17 cellular contexts compared by ENCODE assay signal in the genomic region with DNA sequence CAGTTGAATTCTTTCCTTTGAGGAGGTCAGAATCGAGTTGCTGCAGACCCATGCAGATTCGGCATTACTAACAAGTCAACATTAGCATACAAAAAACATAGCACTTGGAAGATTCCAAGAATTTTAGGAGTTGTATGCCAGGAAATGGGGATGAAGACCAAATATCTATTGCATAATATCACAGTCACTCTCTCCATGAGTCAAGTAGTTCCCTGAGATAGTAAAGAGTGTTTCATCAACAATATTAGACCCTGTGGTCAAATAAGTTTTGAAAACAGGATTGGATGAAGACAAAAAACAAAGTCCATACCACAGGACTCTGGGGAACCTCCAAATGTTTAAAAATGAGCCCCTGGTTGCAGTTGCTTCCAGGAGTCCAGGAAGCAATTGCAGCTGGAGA. TPM values are rescaled to one million over a fixed set of nuclear protein-coding genes. Genes with fewer than 3 reads are reported as not detected.
DNase-seq lines count a peak whose midpoint lies in the region; ATAC-seq and TF ChIP-seq lines count a peak whose summit lies in the region.
"Had no signal": no experiment of that assay in that cellular context is flagged by ENCODE, and none has a peak within 500 bp of the region (broad histone marks: within the 10 kb centered on the region; RNA-seq: fewer than 3 reads in every experiment).

No MANE protein-coding gene starts in this region.

- 79 to 80% methylated on average over 2 of the region's 2 CpGs for WGBS in sigmoid colon, 2 donors

- H3K36me3 ChIP-seq in sigmoid colon: no peaks in the 10 kb centered on the region
- H3K36me3 ChIP-seq: pancreas, thyroid gland had no signal

- no peak overlapping the region for H3K4me3 ChIP-seq in sigmoid colon
- H3K4me3 ChIP-seq: GM12878, pancreas, thyroid gland had no signal

- H3K4me1 ChIP-seq in sigmoid colon: peaks cover 0 to 17% (median 12%) of the 10 kb centered on the region in 4 donors
- H3K4me1 ChIP-seq: Caco-2, pancreas had no signal

- DNase-seq in GM04503 (ENCODE audit: low read depth) (peak; percentile 79), astrocyte of the hippocampus (ENCODE audit: low read depth, low spot score) (peak; percentile 31), Right ventricle myocardium inferior (ENCODE audit: missing footprints) (no peak), sigmoid colon (no peak), iPS-NIHi7 (ENCODE audit: extremely low spot score) (no peak), NCI-H345 treated with DMSO at 0.1 percent for 48 hours (lab: John Stamatoyannopoulos, UW; ENCODE audit: unreplicated experiment) (no peak), GM13976 (ENCODE audit: low spot score) (no peak)
- DNase-seq: activated CD8-positive, alpha-beta T cell treated with anti-CD3 and anti-CD28 coated beads, Interleukin-2, amount 10 ng/mL, durations not matched to agents 7 days and 5 days; Caco-2; kidney glomerular epithelial cell; NK-92 treated with Interleukin-12 subunit alpha and Interleukin-12 subunit beta, amount 100 ng/mL, for 24 hours; pancreas; stimulated activated CD4-positive, alpha-beta T cell treated with anti-CD3 and anti-CD28 coated beads, Interleukin-4, amount 100 ng/mL, for 4 hours; T-helper 17 cell; thyroid gland had no signal

- TF ChIP-seq POLR2A in sigmoid colon (IDR thresholded peaks at IDR 0.05): no peak

- ATAC-seq in Right ventricle myocardium inferior (peak; percentile 82), HG03039 (IDR thresholded peaks at IDR 0.05; ENCODE audit: unreplicated experiment) (no peak)
- ATAC-seq: activated CD8-positive, alpha-beta T cell treated with anti-CD3 and anti-CD28 coated beads, Interleukin-2, amount 10 ng/mL, durations not matched to agents 7 days and 5 days; GM12878; T-helper 17 cell had no signal

- intact Hi-C loops in Right ventricle myocardium inferior (cut with DNase I) (no loop called here), sigmoid colon (cut with DNase I) (no loop called here)

- H3K27me3 ChIP-seq in sigmoid colon: no peaks in the 10 kb centered on the region
- H3K27me3 ChIP-seq: pancreas, thyroid gland had no signal

- in situ Hi-C loops in GM13976 (cut with MboI; ENCODE audit: low sequenced_read_pairs, unreplicated experiment): no loop called here

- no peak for TF ChIP-seq EP300 in sigmoid colon (IDR thresholded peaks at IDR 0.05)

- H3K27ac ChIP-seq in sigmoid colon: peak overlapping the region; percentile 24 to 64 (median 52)
- H3K27ac ChIP-seq: pancreas had no signal

- no peaks in the 10 kb centered on the region for H3K9me3 ChIP-seq in sigmoid colon
- H3K9me3 ChIP-seq: Caco-2, pancreas, thyroid gland had no signal

- TF ChIP-seq CTCF in sigmoid colon (IDR thresholded peaks at IDR 0.05) (no peak), GM13976 (IDR thresholded peaks at IDR 0.05; ENCODE audit: borderline replicate concordance, control extremely low read depth, extremely low read depth, insufficient read depth, missing control alignments) (no peak)

RNA-seq across cellular contexts. Expression of a gene that starts 11.0 kb away (rescaled TPM):
- 107 TPM for total RNA-seq in Right ventricle myocardium inferior
- 100 to 1,000 TPM in 1 of 4 donors, 10 to 100 TPM in 3; 72.1 to 115 (median 79.2) TPM for total RNA-seq in sigmoid colon
- 10 to 100 TPM in 1 of 3 donors, 1 to 10 TPM in 2; 8.4 to 15.0 (median 9.9) TPM for polyA plus RNA-seq in sigmoid colon

RNA-seq across cellular contexts. Expression of a gene that starts 20.6 kb away (rescaled TPM):
- total RNA-seq in Right ventricle myocardium inferior (not detected), sigmoid colon (under 1 TPM in 1 of 4 donors, not detected in 3; under 0.01 TPM)
- polyA plus RNA-seq in sigmoid colon: 1 to 10 TPM in 1 of 3 donors, not detected in 2; 3.5 TPM
- total RNA-seq: activated CD8-positive, alpha-beta T cell treated with anti-CD3 and anti-CD28 coated beads, Interleukin-2, amount 10 ng/mL, durations not matched to agents 7 days and 5 days; Caco-2; thyroid gland had no signal
- polyA plus RNA-seq: pancreas had no signal

Comparison
In these comparisons a context has a peak if more than half of its experiments do, and no peak if none do; other contexts are left out.
1. DNase-seq: peak in GM04503 (single experiment) and astrocyte of the hippocampus (single experiment); none in Right ventricle myocardium inferior (single experiment), sigmoid colon (single experiment), iPS-NIHi7 (single experiment), NCI-H345 treated with DMSO at 0.1 percent for 48 hours (single experiment) and GM13976 (single experiment).